In genomic region chr17:49471089-49471683, GRCh38 we compare ENCODE assay signal across 15 cellular contexts. TPM values are rescaled to one million over a fixed set of nuclear protein-coding genes. Genes with fewer than 3 reads are reported as not detected.
DNase-seq lines count a peak whose midpoint lies in the region; ATAC-seq and TF ChIP-seq lines count a peak whose summit lies in the region.
"Had no signal": no experiment of that assay in that cellular context is flagged by ENCODE, and none has a peak within 500 bp of the region (broad histone marks: within the 10 kb centered on the region; RNA-seq: fewer than 3 reads in every experiment).

No MANE protein-coding gene starts in this region.

- H3K9me3 ChIP-seq in parathyroid adenoma (ENCODE audit: control insufficient read depth, low read length) (no peaks in the 10 kb centered on the region), ascending aorta (no peaks in the 10 kb centered on the region)
- H3K9me3 ChIP-seq: gastroesophageal sphincter had no signal

- H3K9me3 Mint-ChIP-seq in GM23338, result no peaks in the 10 kb centered on the region; the same call in 2 of the 3 replicates

- no peaks in the 10 kb centered on the region for H3K9me2 ChIP-seq in GM23338 (ENCODE audit: insufficient read depth)

- peaks cover 39% of the 10 kb centered on the region for H3K27me3 Mint-ChIP-seq in GM23338 (ENCODE audit: insufficient read depth, low read depth, poor library complexity)

- no peaks in the 10 kb centered on the region; the same call in 2 of the 3 replicates for H3K36me3 Mint-ChIP-seq in GM23338 (ENCODE audit: low read depth)

- no peaks in the 10 kb centered on the region for H3K79me2 ChIP-seq in GM23338 (replicated peaks; ENCODE audit: insufficient read depth)
- H3K79me2 ChIP-seq in parathyroid adenoma, result no peaks in the 10 kb centered on the region

- peak overlapping the region; percentile 71 for H3K4me3 Mint-ChIP-seq in GM23338
- H3K4me3 Mint-ChIP-seq: activated T-cell treated with anti-CD3 and anti-CD28 coated beads, Interleukin-2, amount 50 U/mL, for 24 hours; CD8-positive, alpha-beta memory T cell; stimulated activated naive CD8-positive, alpha-beta T cell treated with anti-CD3 and anti-CD28 coated beads, Interleukin-15, amount 100 ng/mL, for 72 hours had no signal

- intact Hi-C loops in ascending aorta (cut with DNase I), result no loop called here

- no peak for TF ChIP-seq CTCF in GM23338 (conservative IDR thresholded peaks at IDR 0.05; ENCODE audit: low read depth in 2 of 2)
- no peak for TF ChIP-seq CTCF in parathyroid adenoma (IDR thresholded peaks at IDR 0.05)
- TF ChIP-seq CTCF in ascending aorta (IDR thresholded peaks at IDR 0.05), result no peak

- H3K9ac ChIP-seq in parathyroid adenoma, result no peak overlapping the region

- no peak overlapping the region for H3K27ac Mint-ChIP-seq in GM23338
- H3K27ac Mint-ChIP-seq: activated T-cell treated with anti-CD3 and anti-CD28 coated beads, Interleukin-2, amount 50 U/mL, for 24 hours; stimulated activated naive CD8-positive, alpha-beta T cell treated with anti-CD3 and anti-CD28 coated beads, Interleukin-15, amount 100 ng/mL, for 72 hours had no signal

- peaks cover 13% of the 10 kb centered on the region for H3K4me1 ChIP-seq in GM23338 (ENCODE audit: insufficient read depth)
- H3K4me1 ChIP-seq in parathyroid adenoma, result peaks cover 3% of the 10 kb centered on the region
- H3K4me1 ChIP-seq in ascending aorta, result peaks cover 0 to 2% of the 10 kb centered on the region in 2 donors

- H3K27me3 ChIP-seq in GM23338 (ENCODE audit: insufficient read depth), result peaks cover 42% of the 10 kb centered on the region
- no peaks in the 10 kb centered on the region for H3K27me3 ChIP-seq in parathyroid adenoma (ENCODE audit: control insufficient read depth, insufficient read depth, low read length)
- H3K27me3 ChIP-seq in ascending aorta, result no peaks in the 10 kb centered on the region

- peak; percentile 56 for ATAC-seq in GM23338
- ATAC-seq: gastroesophageal sphincter; GM12878; stimulated activated naive CD8-positive, alpha-beta T cell treated with anti-CD3 and anti-CD28 coated beads, Interleukin-15, amount 100 ng/mL, for 72 hours had no signal

- peaks cover 26% of the 10 kb centered on the region for H3K4me1 Mint-ChIP-seq in GM23338

- H2AFZ ChIP-seq in GM23338 (peak overlapping the region; percentile 70; the same call in 1 of the 2 replicates), parathyroid adenoma (peak overlapping the region; percentile 56)

- H3K36me3 ChIP-seq in GM23338 (ENCODE audit: insufficient read depth) (no peaks in the 10 kb centered on the region), parathyroid adenoma (ENCODE audit: control insufficient read depth, insufficient read depth, low read length) (no peaks in the 10 kb centered on the region), ascending aorta (no peaks in the 10 kb centered on the region)
- H3K36me3 ChIP-seq: gastroesophageal sphincter had no signal

- DNase-seq in GM23338 (ENCODE audit: low spot score) (peak; percentile 52), anterior cingulate cortex (lab: John Stamatoyannopoulos, UW) (peak in 47 of 58 donors; percentile 5 to 83 (median 41)), hypothalamus (lab: John Stamatoyannopoulos, UW) (peak in 39 of 51 donors; percentile 7 to 71 (median 35)), NCI-H2029 (lab: John Stamatoyannopoulos, UW) (no peak), NCI-H187 treated with DMSO at 0.1 percent for 48 hours (lab: John Stamatoyannopoulos, UW) (no peak), T-helper 2 cell (no peak), ascending aorta (ENCODE audit: low spot score in 2 of 2) (no peak)
- DNase-seq: activated T-cell treated with anti-CD3 and anti-CD28 coated beads, Interleukin-2, amount 50 U/mL, for 24 hours; CD8-positive, alpha-beta memory T cell; stimulated activated CD4-positive, alpha-beta T cell treated with anti-CD3 and anti-CD28 coated beads, Interleukin-1b, Interleukin-23, amount 100 ng/mL, for 48 hours; stimulated activated naive CD8-positive, alpha-beta T cell treated with anti-CD3 and anti-CD28 coated beads, Interleukin-15, amount 100 ng/mL, for 72 hours; T1000 had no signal

- H3K27ac ChIP-seq in GM23338 (ENCODE audit: low read depth) (no peak overlapping the region), parathyroid adenoma (no peak overlapping the region), ascending aorta (no peak overlapping the region)

- H4K20me1 ChIP-seq in GM23338 (replicated peaks; ENCODE audit: insufficient read depth), result no peaks in the 10 kb centered on the region; the same call in 1 of the 2 replicates

- H3K4me2 ChIP-seq in GM23338 (peak overlapping the region; percentile 95), parathyroid adenoma (ENCODE audit: low read length) (no peak overlapping the region)

- peak overlapping the region; percentile 71 for H3K4me3 ChIP-seq in GM23338
- H3K4me3 ChIP-seq in parathyroid adenoma (ENCODE audit: low read depth, low read length), result no peak overlapping the region
- no peak overlapping the region for H3K4me3 ChIP-seq in ascending aorta
- H3K4me3 ChIP-seq: GM12878 had no signal

- 0 out of 2 replicates have a peak, but pooled peaks cover 3% of the 10 kb centered on the region for H3F3A ChIP-seq in GM23338 (replicated peaks; ENCODE audit: low read depth)

TF ChIP-seq in GM23338, 12 proteins besides CTCF, POLR2A, EP300 and RAD21:
- TF ChIP-seq JUNB (IDR thresholded peaks at IDR 0.05; ENCODE audit: unreplicated experiment), result no peak
- no peak for TF ChIP-seq ETS1 (IDR thresholded peaks at IDR 0.05)
- TF ChIP-seq REST (IDR thresholded peaks at IDR 0.05; ENCODE audit: unreplicated experiment), result no peak
- TF ChIP-seq EZH2 (IDR thresholded peaks at IDR 0.05; ENCODE audit: low read depth, unreplicated experiment), result no peak
- TF ChIP-seq NANOG (IDR thresholded peaks at IDR 0.05; ENCODE audit: borderline replicate concordance), result no peak

RNA-seq across cellular contexts. Expression of gene NGFR, which starts 23.9 kb away (rescaled TPM):
- total RNA-seq in GM23338 (2014; rRNA removed; shearing (Covaris generic)), result 6.8 and 6.9 TPM in 2 replicates
- polyA plus RNA-seq in GM23338 (2016; fragmentation: Nextera tagmentation; extraction: Ambion mirVana), result 2.3 and 2.8 TPM in 2 replicates
- total RNA-seq in ascending aorta, result 53.0 TPM

RNA-seq across cellular contexts. Expression of gene PHB1, which starts 56.5 kb away (rescaled TPM):
- 211 and 215 TPM in 2 replicates for total RNA-seq in GM23338 (2014; rRNA removed; shearing (Covaris generic))
- 172 and 194 TPM in 2 replicates for polyA plus RNA-seq in GM23338 (2016; fragmentation: Nextera tagmentation; extraction: Ambion mirVana)
- total RNA-seq in ascending aorta, result 79.6 TPM

Comparison
In these comparisons a context has a peak if more than half of its experiments do, and no peak if none do; other contexts are left out.
1. DNase-seq: peak in GM23338 (single experiment), anterior cingulate cortex (47 of 58) and hypothalamus (39 of 51); none in NCI-H2029 (single experiment), NCI-H187 treated with DMSO at 0.1 percent for 48 hours (single experiment), T-helper 2 cell (0 of 5) and ascending aorta (0 of 2).